ENCODE assay signal across 8 cellular contexts in genomic region chr1:206684478-206685255, GRCh38. TPM values are rescaled to one million over a fixed set of nuclear protein-coding genes. Genes with fewer than 3 reads are reported as not detected.
DNase-seq lines count a peak whose midpoint lies in the region; ATAC-seq and TF ChIP-seq lines count a peak whose summit lies in the region.

Gene MAPKAPK2 (plus strand): TSS chr1:206684905. CDS start chr1:206685230, 325 bp downstream.

- no peaks in the 10 kb centered on the region; the same call in 1 of the 2 replicates for H3K36me3 ChIP-seq in Panc1 (ENCODE audit: control insufficient read depth, insufficient read depth, low read length)

- in situ Hi-C loops in Panc1 (cut with HindIII; ENCODE audit: low pct_unique_long_range_greater_than_20kb, low sequenced_read_pairs): no loop called here

- no peaks in the 10 kb centered on the region for H3K9me3 Mint-ChIP-seq in activated T-helper 1 cell treated with anti-CD3 and anti-CD28 coated beads, Interleukin-12 subunit alpha, Interleukin-12 subunit beta, Interleukin-2, Interleukin-4 antibody, amounts not matched to agents 30 ng/mL and 10 ng/mL and 1 ng/mL, durations not matched to agents 14 hours and 24 hours and 36 hours
- no peaks in the 10 kb centered on the region for H3K9me3 Mint-ChIP-seq in naive thymus-derived CD8-positive, alpha-beta T cell
- H3K9me3 Mint-ChIP-seq in stimulated activated naive B cell treated with anti-CD40 and anti-IgM and Interleukin-4, amounts not matched to agents 10 μg/mL and 1 μg/mL and 100 μg/mL, for 72 hours: no peaks in the 10 kb centered on the region

- peak within 1 kb of the TSS; percentile 84 to 87 for H3K4me3 ChIP-seq in Panc1 (ENCODE audit: low read depth in 2 of 2, low read length in 2 of 2)

- no peak for DNase-seq in Panc1 (ENCODE audit: low read depth, low spot score)
- DNase-seq in activated T-helper 1 cell treated with anti-CD3 and anti-CD28 coated beads, Interleukin-12 subunit alpha, Interleukin-12 subunit beta, Interleukin-2, Interleukin-4 antibody, amounts not matched to agents 30 ng/mL and 10 ng/mL and 1 ng/mL, durations not matched to agents 14 hours and 24 hours and 36 hours (ENCODE audit: low spot score): peak; percentile 69
- peak; percentile 62 for DNase-seq in fibroblast of gingiva (ENCODE audit: low read depth)
- peak; percentile 52 to 83 (median 74) for DNase-seq in naive thymus-derived CD8-positive, alpha-beta T cell
- peak; percentile 46 for DNase-seq in stimulated activated naive B cell treated with anti-CD40 and anti-IgM and Interleukin-4, amounts not matched to agents 10 μg/mL and 1 μg/mL and 100 μg/mL, for 72 hours

- H3K36me3 Mint-ChIP-seq in activated T-helper 1 cell treated with anti-CD3 and anti-CD28 coated beads, Interleukin-12 subunit alpha, Interleukin-12 subunit beta, Interleukin-2, Interleukin-4 antibody, amounts not matched to agents 30 ng/mL and 10 ng/mL and 1 ng/mL, durations not matched to agents 14 hours and 24 hours and 36 hours (ENCODE audit: low read depth): peaks cover 9% of the 10 kb centered on the region
- no peaks in the 10 kb centered on the region for H3K36me3 Mint-ChIP-seq in naive thymus-derived CD8-positive, alpha-beta T cell
- H3K36me3 Mint-ChIP-seq in stimulated activated naive B cell treated with anti-CD40 and anti-IgM and Interleukin-4, amounts not matched to agents 10 μg/mL and 1 μg/mL and 100 μg/mL, for 72 hours: peaks cover 10 to 14% of the 10 kb centered on the region in 2 donors

- no peak for TF ChIP-seq POLR2A in GM18505 (IDR thresholded peaks at IDR 0.05; ENCODE audit: borderline replicate concordance, extremely low read depth, insufficient read depth, insufficient read length)

- H3K4me3 Mint-ChIP-seq in activated T-helper 1 cell treated with anti-CD3 and anti-CD28 coated beads, Interleukin-12 subunit alpha, Interleukin-12 subunit beta, Interleukin-2, Interleukin-4 antibody, amounts not matched to agents 30 ng/mL and 10 ng/mL and 1 ng/mL, durations not matched to agents 14 hours and 24 hours and 36 hours: peak within 1 kb of the TSS; percentile 98
- peak within 1 kb of the TSS; percentile 83 to 100 (median 96) for H3K4me3 Mint-ChIP-seq in naive thymus-derived CD8-positive, alpha-beta T cell
- H3K4me3 Mint-ChIP-seq in stimulated activated naive B cell treated with anti-CD40 and anti-IgM and Interleukin-4, amounts not matched to agents 10 μg/mL and 1 μg/mL and 100 μg/mL, for 72 hours: peak within 1 kb of the TSS; percentile 89 to 92

- peak within 1 kb of the TSS; percentile 96 for H3K27ac Mint-ChIP-seq in activated T-helper 1 cell treated with anti-CD3 and anti-CD28 coated beads, Interleukin-12 subunit alpha, Interleukin-12 subunit beta, Interleukin-2, Interleukin-4 antibody, amounts not matched to agents 30 ng/mL and 10 ng/mL and 1 ng/mL, durations not matched to agents 14 hours and 24 hours and 36 hours
- H3K27ac Mint-ChIP-seq in naive thymus-derived CD8-positive, alpha-beta T cell: peak within 1 kb of the TSS; percentile 88 to 98 (median 96)
- peak within 1 kb of the TSS; percentile 93 for H3K27ac Mint-ChIP-seq in stimulated activated naive B cell treated with anti-CD40 and anti-IgM and Interleukin-4, amounts not matched to agents 10 μg/mL and 1 μg/mL and 100 μg/mL, for 72 hours

- peaks cover 7% of the 10 kb centered on the region for H3K27me3 Mint-ChIP-seq in activated T-helper 1 cell treated with anti-CD3 and anti-CD28 coated beads, Interleukin-12 subunit alpha, Interleukin-12 subunit beta, Interleukin-2, Interleukin-4 antibody, amounts not matched to agents 30 ng/mL and 10 ng/mL and 1 ng/mL, durations not matched to agents 14 hours and 24 hours and 36 hours (ENCODE audit: insufficient read depth)
- peaks cover 0 to 2% (median 0%) of the 10 kb centered on the region in 5 donors for H3K27me3 Mint-ChIP-seq in naive thymus-derived CD8-positive, alpha-beta T cell
- H3K27me3 Mint-ChIP-seq in stimulated activated naive B cell treated with anti-CD40 and anti-IgM and Interleukin-4, amounts not matched to agents 10 μg/mL and 1 μg/mL and 100 μg/mL, for 72 hours: no peaks in the 10 kb centered on the region

- peaks cover 72% of the 10 kb centered on the region for H3K4me1 Mint-ChIP-seq in activated T-helper 1 cell treated with anti-CD3 and anti-CD28 coated beads, Interleukin-12 subunit alpha, Interleukin-12 subunit beta, Interleukin-2, Interleukin-4 antibody, amounts not matched to agents 30 ng/mL and 10 ng/mL and 1 ng/mL, durations not matched to agents 14 hours and 24 hours and 36 hours (ENCODE audit: low read depth)
- H3K4me1 Mint-ChIP-seq in naive thymus-derived CD8-positive, alpha-beta T cell: peaks cover 18 to 69% (median 43%) of the 10 kb centered on the region in 4 donors
- H3K4me1 Mint-ChIP-seq in stimulated activated naive B cell treated with anti-CD40 and anti-IgM and Interleukin-4, amounts not matched to agents 10 μg/mL and 1 μg/mL and 100 μg/mL, for 72 hours: peaks cover 66 to 85% of the 10 kb centered on the region in 2 donors

- peak; percentile 42 for ATAC-seq in GM18505 (IDR thresholded peaks at IDR 0.05; ENCODE audit: unreplicated experiment)
- ATAC-seq in HG03520 (IDR thresholded peaks at IDR 0.05; ENCODE audit: unreplicated experiment): peak; percentile 36
- ATAC-seq in Panc1: peak; percentile 86
- ATAC-seq in naive thymus-derived CD8-positive, alpha-beta T cell: peak; percentile 70 to 77
- peak; percentile 61 to 69 for ATAC-seq in stimulated activated naive B cell treated with anti-CD40 and anti-IgM and Interleukin-4, amounts not matched to agents 10 μg/mL and 1 μg/mL and 100 μg/mL, for 72 hours (replicated peaks)

- BruUV-seq in Panc1 (replicated peaks; lab: Mats Ljungman, UMichigan): no TSS peak

- H3K27ac ChIP-seq in 22Rv1: peak within 1 kb of the TSS; percentile 80
- H3K27ac ChIP-seq in Panc1 (ENCODE audit: low read length): peak within 1 kb of the TSS; percentile 86

- intact Hi-C loops in Panc1 (cut with micrococcal nuclease; ENCODE audit: unreplicated experiment): no loop called here
- intact Hi-C loops in activated T-helper 1 cell treated with anti-CD3 and anti-CD28 coated beads, Interleukin-12 subunit alpha, Interleukin-12 subunit beta, Interleukin-2, Interleukin-4 antibody, amounts not matched to agents 30 ng/mL and 10 ng/mL and 1 ng/mL, durations not matched to agents 14 hours and 24 hours and 36 hours (cut with micrococcal nuclease): loop anchor here (1.0 to 5.0 kb wide), 6 partner anchors 20 to 638 kb away; partner anchors contain the start of genes CD55 and EIF2D

- POLR2A ChIA-PET in Panc1 (lab: Charles Lee): interaction anchor here (0.6 to 0.7 kb wide), 2 partner anchors 22 to 72 kb away, joined by 3 to 4 read pairs; no protein-coding TSS in a partner anchor
- POLR2A ChIA-PET in naive thymus-derived CD8-positive, alpha-beta T cell (lab: Charles Lee): interaction anchor here (1.2 kb wide), 1 partner anchor 215 kb away, joined by 5 read pairs; the partner anchor contains the start of gene IKBKE

- CTCF ChIA-PET in Panc1 (lab: Charles Lee): no interaction called here

- H3K4me1 ChIP-seq in Panc1 (ENCODE audit: control insufficient read depth, insufficient read depth, low read length): peaks cover 28% of the 10 kb centered on the region

- H3K9me3 ChIP-seq in Panc1 (ENCODE audit: control insufficient read depth, insufficient read depth, low read depth, low read length): no peaks in the 10 kb centered on the region

- H3K27me3 ChIP-seq in Panc1 (ENCODE audit: control insufficient read depth, insufficient read depth, low read length): peaks cover 13% of the 10 kb centered on the region

- TF ChIP-seq CTCF in 22Rv1 (IDR thresholded peaks at IDR 0.05) (no peak), Panc1 (IDR thresholded peaks at IDR 0.05) (no peak)

RNA-seq across cellular contexts. Expression of gene MAPKAPK2, which starts in this region (rescaled TPM):
- 72.4 TPM for total RNA-seq in Panc1 (2021; ENCODE audit: unreplicated experiment)
- 52.2 TPM for polyA plus RNA-seq in Panc1 (2012; ENCODE audit: insufficient read length)
- total RNA-seq in activated T-helper 1 cell treated with anti-CD3 and anti-CD28 coated beads, Interleukin-12 subunit alpha, Interleukin-12 subunit beta, Interleukin-2, Interleukin-4 antibody, amounts not matched to agents 30 ng/mL and 10 ng/mL and 1 ng/mL, durations not matched to agents 14 hours and 24 hours and 36 hours: 117 and 120 TPM in 2 replicates
- total RNA-seq in naive thymus-derived CD8-positive, alpha-beta T cell: 10 to 100 TPM; 52.2 to 55.8 TPM
- 1 to 10 TPM; 1.3 to 2.5 (median 1.6) TPM for polyA plus RNA-seq in naive thymus-derived CD8-positive, alpha-beta T cell

Comparison
In these comparisons a context has a peak if more than half of its experiments do, and no peak if none do; other contexts are left out.
1. ATAC-seq: peak in every context shown above with its lines; median percentile 86 in Panc1; 74 in naive thymus-derived CD8-positive, alpha-beta T cell; 65 in stimulated activated naive B cell treated with anti-CD40 and anti-IgM and Interleukin-4, amounts not matched to agents 10 μg/mL and 1 μg/mL and 100 μg/mL, for 72 hours; 42 in GM18505; 36 in HG03520.